8 cellular contexts compared by ENCODE assay signal in the genomic region with DNA sequence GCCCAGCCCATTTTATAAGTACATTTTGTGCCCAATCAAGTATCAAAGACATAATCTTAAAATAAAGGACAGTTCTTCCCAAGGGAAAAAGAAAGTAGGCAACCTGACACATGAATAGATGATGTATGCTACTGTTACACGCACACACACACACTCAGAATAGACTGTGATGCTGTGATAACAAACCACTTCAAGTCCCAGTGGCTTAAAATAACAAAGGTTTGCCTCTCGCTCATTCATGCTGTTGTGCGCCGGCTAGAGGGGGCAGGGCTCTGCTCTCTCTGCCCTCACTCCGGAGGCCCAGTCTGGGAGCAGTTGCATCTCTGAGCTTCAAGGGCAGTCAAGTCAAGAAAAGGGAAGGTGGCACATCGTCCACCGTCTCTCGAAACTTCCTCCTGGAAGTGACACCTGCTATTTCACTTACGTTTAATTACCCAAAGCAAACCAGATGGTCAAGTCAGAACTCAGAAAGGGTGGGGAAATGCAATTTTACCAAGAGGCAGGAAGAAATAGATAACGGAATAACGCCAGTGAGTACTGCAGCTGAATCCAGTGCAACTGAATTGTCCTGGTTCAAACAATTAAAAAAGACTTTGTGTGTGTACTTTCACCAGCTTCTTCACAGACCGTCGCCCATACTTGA. TPM values are rescaled to one million over a fixed set of nuclear protein-coding genes. Genes with fewer than 3 reads are reported as not detected.
DNase-seq lines count a peak whose midpoint lies in the region; ATAC-seq lines count a peak whose summit lies in the region.

No MANE protein-coding gene starts in this region.

- H3K4me3 Mint-ChIP-seq in stimulated activated effector memory CD8-positive, alpha-beta T cell treated with anti-CD3 and anti-CD28 coated beads, Interleukin-12 subunit alpha, Interleukin-12 subunit beta, amount 100 ng/mL, for 72 hours: no peak overlapping the region

- H3K4me3 ChIP-seq in H7 (ENCODE audit: insufficient read depth, low read depth, low read length): no peak overlapping the region

- no peaks in the 10 kb centered on the region for H3K27me3 ChIP-seq in H7 (ENCODE audit: control insufficient read depth, insufficient read depth, low read length)

- no peak overlapping the region for H3K27ac Mint-ChIP-seq in stimulated activated effector memory CD8-positive, alpha-beta T cell treated with anti-CD3 and anti-CD28 coated beads, Interleukin-12 subunit alpha, Interleukin-12 subunit beta, amount 100 ng/mL, for 72 hours

- intact Hi-C loops in Right ventricle myocardium inferior (cut with DNase I): no loop called here

- H3K9me3 Mint-ChIP-seq in stimulated activated effector memory CD8-positive, alpha-beta T cell treated with anti-CD3 and anti-CD28 coated beads, Interleukin-12 subunit alpha, Interleukin-12 subunit beta, amount 100 ng/mL, for 72 hours: no peaks in the 10 kb centered on the region

- H3K4me1 Mint-ChIP-seq in stimulated activated effector memory CD8-positive, alpha-beta T cell treated with anti-CD3 and anti-CD28 coated beads, Interleukin-12 subunit alpha, Interleukin-12 subunit beta, amount 100 ng/mL, for 72 hours: no peaks in the 10 kb centered on the region

- peaks cover 7% of the 10 kb centered on the region for H3K36me3 Mint-ChIP-seq in stimulated activated effector memory CD8-positive, alpha-beta T cell treated with anti-CD3 and anti-CD28 coated beads, Interleukin-12 subunit alpha, Interleukin-12 subunit beta, amount 100 ng/mL, for 72 hours

- no peaks in the 10 kb centered on the region for H3K36me3 ChIP-seq in H7 (replicated peaks; ENCODE audit: control insufficient read depth, insufficient read depth, low read length)

- ATAC-seq in GM19467 (IDR thresholded peaks at IDR 0.05; ENCODE audit: unreplicated experiment) (peak; percentile 88), HG03460 (IDR thresholded peaks at IDR 0.05; ENCODE audit: unreplicated experiment) (peak; percentile 86), Right ventricle myocardium inferior (peak; percentile 76)
- ATAC-seq in stimulated activated effector memory CD8-positive, alpha-beta T cell treated with anti-CD3 and anti-CD28 coated beads, Interleukin-12 subunit alpha, Interleukin-12 subunit beta, amount 100 ng/mL, for 72 hours: peak; percentile 48

- DNase-seq in ELF-1 (ENCODE audit: low read depth, low spot score) (peak; percentile 51), RPMI8226 (peak; percentile 84), Right ventricle myocardium inferior (ENCODE audit: missing footprints) (peak; percentile 79), H7 (no peak)
- DNase-seq in stimulated activated effector memory CD8-positive, alpha-beta T cell treated with anti-CD3 and anti-CD28 coated beads, Interleukin-12 subunit alpha, Interleukin-12 subunit beta, amount 100 ng/mL, for 72 hours (ENCODE audit: low spot score in 2 of 2): no peak
- DNase-seq in activated CD4-positive, alpha-beta T cell treated with anti-CD3 and anti-CD28 coated beads for 1 hour: no peak

RNA-seq across cellular contexts. Expression of a gene that starts 43.3 kb away (rescaled TPM):
- total RNA-seq in Right ventricle myocardium inferior: 4.1 TPM
- 1.1 and 1.6 TPM in 2 replicates for total RNA-seq in H7 (2014; rRNA removed; shearing (Covaris generic))

Comparison
In these comparisons a context has a peak if more than half of its experiments do, and no peak if none do; other contexts are left out.
1. DNase-seq: peak in ELF-1 (single experiment), RPMI8226 (single experiment) and Right ventricle myocardium inferior (single experiment); none in stimulated activated effector memory CD8-positive, alpha-beta T cell treated with anti-CD3 and anti-CD28 coated beads, Interleukin-12 subunit alpha, Interleukin-12 subunit beta, amount 100 ng/mL, for 72 hours (0 of 2), activated CD4-positive, alpha-beta T cell treated with anti-CD3 and anti-CD28 coated beads for 1 hour (single experiment) and H7 (single experiment).
2. Peak in every context shown above with its lines, with median percentiles within 50 percentile points of each other: ATAC-seq.